In genomic region chr9:71683598-71684235, GRCh38 we compare ENCODE assay signal across 8 cellular contexts.
DNase-seq lines count a peak whose midpoint lies in the region; ATAC-seq and TF ChIP-seq lines count a peak whose summit lies in the region.

No MANE protein-coding gene starts in this region.

- no peak overlapping the region for H3K9ac ChIP-seq in parathyroid adenoma

- no peaks in the 10 kb centered on the region for H3K9me3 ChIP-seq in RWPE2 (ENCODE audit: severe bottlenecking)
- H3K9me3 ChIP-seq in esophagus squamous epithelium, result no peaks in the 10 kb centered on the region
- H3K9me3 ChIP-seq in parathyroid adenoma (ENCODE audit: control insufficient read depth, low read length), result no peaks in the 10 kb centered on the region

- H3K36me3 ChIP-seq in RWPE2 (ENCODE audit: low read depth), result peaks cover 11% of the 10 kb centered on the region; the same call in 1 of the 2 replicates
- peaks cover 0 to 23% (median 0%) of the 10 kb centered on the region in 3 donors for H3K36me3 ChIP-seq in esophagus squamous epithelium
- no peaks in the 10 kb centered on the region for H3K36me3 ChIP-seq in parathyroid adenoma (ENCODE audit: control insufficient read depth, insufficient read depth, low read length)

- no peaks in the 10 kb centered on the region for H3K27me3 ChIP-seq in RWPE2 (ENCODE audit: insufficient read depth, poor library complexity, severe bottlenecking)
- no peaks in the 10 kb centered on the region for H3K27me3 ChIP-seq in esophagus squamous epithelium
- no peaks in the 10 kb centered on the region for H3K27me3 ChIP-seq in parathyroid adenoma (ENCODE audit: control insufficient read depth, insufficient read depth, low read length)

- H3K27ac ChIP-seq in RWPE2 (ENCODE audit: poor library complexity, severe bottlenecking) (peak overlapping the region; percentile 92), esophagus squamous epithelium (no peak overlapping the region), parathyroid adenoma (peak overlapping the region; percentile 47)

- no peaks in the 10 kb centered on the region for H3K27me3 Mint-ChIP-seq in glutamatergic neuron (ENCODE audit: unreplicated experiment)

- TF ChIP-seq CTCF in RWPE2 (IDR thresholded peaks at IDR 0.05; ENCODE audit: poor library complexity, severe bottlenecking), result peak; percentile 83
- TF ChIP-seq CTCF in esophagus squamous epithelium (IDR thresholded peaks at IDR 0.05), result peak in 5 of 6 experiments; percentile 32 to 68 (median 43)
- peak; percentile 38 for TF ChIP-seq CTCF in parathyroid adenoma (IDR thresholded peaks at IDR 0.05)
- TF ChIP-seq CTCF in glutamatergic neuron (IDR thresholded peaks at IDR 0.05; ENCODE audit: partially characterized antibody, unreplicated experiment), result no peak

- peak; percentile 34 for DNase-seq in GDM1 (lab: John Stamatoyannopoulos, UW)
- peak; percentile 70 for DNase-seq in RWPE2 (ENCODE audit: low spot score)
- no peak for DNase-seq in esophagus squamous epithelium (lab: John Stamatoyannopoulos, UW)
- no peak for DNase-seq in glutamatergic neuron
- no peak for DNase-seq in NCI-H226

- no peak for TF ChIP-seq POLR2A in esophagus squamous epithelium (IDR thresholded peaks at IDR 0.05)

- H3K27ac Mint-ChIP-seq in glutamatergic neuron (ENCODE audit: unreplicated experiment), result no peak overlapping the region

- peak; percentile 69 for ATAC-seq in RWPE2 (ENCODE audit: low read depth)
- no peak for ATAC-seq in GM21526 (IDR thresholded peaks at IDR 0.05; ENCODE audit: low FRiP score, unreplicated experiment)
- ATAC-seq in HG03521 (IDR thresholded peaks at IDR 0.05; ENCODE audit: unreplicated experiment), result no peak

- no peaks in the 10 kb centered on the region for H3K9me3 Mint-ChIP-seq in glutamatergic neuron (ENCODE audit: unreplicated experiment)

- intact Hi-C loops in esophagus squamous epithelium (cut with DNase I), result no loop called here

- H3K79me2 ChIP-seq in parathyroid adenoma, result no peaks in the 10 kb centered on the region

- 53 to 57% methylated on average over 9 of the region's 9 CpGs for WGBS in esophagus squamous epithelium, 2 donors

- H3K4me3 ChIP-seq in RWPE2 (ENCODE audit: severe bottlenecking), result no peak overlapping the region
- no peak overlapping the region for H3K4me3 ChIP-seq in esophagus squamous epithelium
- no peak overlapping the region for H3K4me3 ChIP-seq in parathyroid adenoma (ENCODE audit: low read depth, low read length)

- no peak overlapping the region for H3K4me3 Mint-ChIP-seq in glutamatergic neuron (ENCODE audit: unreplicated experiment)

- H3K4me2 ChIP-seq in parathyroid adenoma (ENCODE audit: low read length), result peak overlapping the region; percentile 3

- peaks cover 3% of the 10 kb centered on the region for H3K4me1 Mint-ChIP-seq in glutamatergic neuron (ENCODE audit: low read depth, unreplicated experiment)

- H3K36me3 Mint-ChIP-seq in glutamatergic neuron (ENCODE audit: unreplicated experiment), result no peaks in the 10 kb centered on the region

- no peak overlapping the region for H2AFZ ChIP-seq in parathyroid adenoma

- H3K4me1 ChIP-seq in RWPE2 (ENCODE audit: insufficient read depth, poor library complexity, severe bottlenecking) (peaks cover 52% of the 10 kb centered on the region), esophagus squamous epithelium (peaks cover 0 to 39% (median 6%) of the 10 kb centered on the region in 3 donors), parathyroid adenoma (peaks cover 36% of the 10 kb centered on the region)

Comparison
In these comparisons a context has a peak if more than half of its experiments do, and no peak if none do; other contexts are left out.
1. DNase-seq: peak in GDM1 (single experiment) and RWPE2 (single experiment); none in esophagus squamous epithelium (single experiment), glutamatergic neuron (single experiment) and NCI-H226 (single experiment).
2. H3K27ac ChIP-seq: peak in RWPE2 (single experiment) and parathyroid adenoma (single experiment); none in esophagus squamous epithelium (0 of 4).